25 cellular contexts compared by ENCODE assay signal in the genomic region with DNA sequence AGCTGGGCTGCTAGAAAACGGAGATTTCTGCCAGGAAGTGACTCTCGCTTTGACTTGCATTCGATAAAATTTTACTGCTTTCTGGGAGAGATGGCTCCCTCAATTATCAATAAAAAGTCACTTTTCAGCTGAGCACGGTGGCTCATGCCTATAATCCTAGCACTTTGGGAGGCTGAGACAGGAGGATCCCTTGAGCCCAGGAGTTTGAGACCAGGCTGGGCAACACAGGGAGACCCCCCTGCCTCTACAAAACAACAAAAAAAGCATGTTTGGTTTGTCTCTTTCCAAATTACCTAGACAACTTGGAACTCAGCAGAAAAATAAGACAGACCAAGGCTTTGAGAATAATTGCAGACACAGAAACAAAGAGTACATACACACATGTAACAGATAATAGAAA.
"Had no signal": no experiment of that assay in that cellular context is flagged by ENCODE, and none has a peak within 500 bp of the region (broad histone marks: within the 10 kb centered on the region; RNA-seq: fewer than 3 reads in every experiment).

No MANE protein-coding gene starts in this region.

- H3K36me3 ChIP-seq: prostate gland had no signal

- H3K4me1 Mint-ChIP-seq: memory B cell; naive thymus-derived CD4-positive, alpha-beta T cell; stimulated activated memory B cell treated with anti-CD40 and anti-IgM and Interleukin-4, amounts not matched to agents 10 μg/mL and 1 μg/mL and 100 μg/mL, for 72 hours; stimulated activated naive CD8-positive, alpha-beta T cell treated with anti-CD3 and anti-CD28 coated beads, Interleukin-15, amount 100 ng/mL, for 72 hours had no signal

- H3K4me1 ChIP-seq: esophagus muscularis mucosa, gastrocnemius medialis, heart right ventricle, left ventricle myocardium inferior, lower lobe of right lung, parathyroid adenoma, prostate gland, right lobe of liver, testis, tibial nerve, upper lobe of right lung, vagina had no signal

- H3K9ac ChIP-seq: parathyroid adenoma had no signal

- H3K27ac ChIP-seq: dorsolateral prefrontal cortex, epithelial cell of prostate, esophagus muscularis mucosa, gastrocnemius medialis, heart right ventricle, left ventricle myocardium inferior, lower lobe of right lung, parathyroid adenoma, prostate gland, right lobe of liver, testis, tibial nerve, upper lobe of right lung, vagina had no signal

- H3K27me3 ChIP-seq: dorsolateral prefrontal cortex, esophagus muscularis mucosa, gastrocnemius medialis, heart right ventricle, right lobe of liver, testis, tibial nerve, upper lobe of right lung, vagina had no signal

- H3K9me3 Mint-ChIP-seq: memory B cell; naive thymus-derived CD4-positive, alpha-beta T cell; nephron progenitor cell; stimulated activated memory B cell treated with anti-CD40 and anti-IgM and Interleukin-4, amounts not matched to agents 10 μg/mL and 1 μg/mL and 100 μg/mL, for 72 hours; stimulated activated naive CD8-positive, alpha-beta T cell treated with anti-CD3 and anti-CD28 coated beads, Interleukin-15, amount 100 ng/mL, for 72 hours had no signal

- H3K4me3 Mint-ChIP-seq: memory B cell; naive thymus-derived CD4-positive, alpha-beta T cell; nephron progenitor cell; stimulated activated memory B cell treated with anti-CD40 and anti-IgM and Interleukin-4, amounts not matched to agents 10 μg/mL and 1 μg/mL and 100 μg/mL, for 72 hours; stimulated activated naive CD8-positive, alpha-beta T cell treated with anti-CD3 and anti-CD28 coated beads, Interleukin-15, amount 100 ng/mL, for 72 hours had no signal

- H2AFZ ChIP-seq: parathyroid adenoma had no signal

- DNase-seq: cortex of kidney; dorsolateral prefrontal cortex; effector CD8-positive, alpha-beta T cell; gastrocnemius medialis; heart right ventricle; hypothalamus; kidney; left cardiac atrium; left ventricle myocardium inferior; lower lobe of right lung; naive thymus-derived CD4-positive, alpha-beta T cell; nephron progenitor cell; right lobe of liver; stimulated activated CD4-positive, alpha-beta T cell treated with anti-CD3 and anti-CD28 coated beads, Interleukin-4, amount 100 ng/mL, for 1 hour; stimulated activated naive CD8-positive, alpha-beta T cell treated with anti-CD3 and anti-CD28 coated beads, Interleukin-15, amount 100 ng/mL, for 72 hours; testis; upper lobe of right lung had no signal

- H3K79me2 ChIP-seq: parathyroid adenoma had no signal

- ATAC-seq: gastrocnemius medialis; heart right ventricle; left cardiac atrium; lower lobe of right lung; naive thymus-derived CD4-positive, alpha-beta T cell; right lobe of liver; stimulated activated memory B cell treated with anti-CD40 and anti-IgM and Interleukin-4, amounts not matched to agents 10 μg/mL and 1 μg/mL and 100 μg/mL, for 72 hours; stimulated activated naive CD8-positive, alpha-beta T cell treated with anti-CD3 and anti-CD28 coated beads, Interleukin-15, amount 100 ng/mL, for 72 hours; upper lobe of right lung had no signal

- H3K4me3 ChIP-seq: dorsolateral prefrontal cortex, esophagus muscularis mucosa, gastrocnemius medialis, heart right ventricle, left ventricle myocardium inferior, lower lobe of right lung, prostate gland, right lobe of liver, testis, tibial nerve, upper lobe of right lung, vagina had no signal

- H3K27ac Mint-ChIP-seq: memory B cell; naive thymus-derived CD4-positive, alpha-beta T cell; nephron progenitor cell; stimulated activated memory B cell treated with anti-CD40 and anti-IgM and Interleukin-4, amounts not matched to agents 10 μg/mL and 1 μg/mL and 100 μg/mL, for 72 hours; stimulated activated naive CD8-positive, alpha-beta T cell treated with anti-CD3 and anti-CD28 coated beads, Interleukin-15, amount 100 ng/mL, for 72 hours had no signal

- H3K27me3 Mint-ChIP-seq: memory B cell; naive thymus-derived CD4-positive, alpha-beta T cell; stimulated activated memory B cell treated with anti-CD40 and anti-IgM and Interleukin-4, amounts not matched to agents 10 μg/mL and 1 μg/mL and 100 μg/mL, for 72 hours; stimulated activated naive CD8-positive, alpha-beta T cell treated with anti-CD3 and anti-CD28 coated beads, Interleukin-15, amount 100 ng/mL, for 72 hours had no signal

- H3K9me3 ChIP-seq: esophagus muscularis mucosa, gastrocnemius medialis, heart right ventricle, left ventricle myocardium inferior, lower lobe of right lung, prostate gland, right lobe of liver, testis, tibial nerve, upper lobe of right lung, vagina had no signal
